Comparison of ENCODE assay signal across 9 cellular contexts in the genomic region with DNA sequence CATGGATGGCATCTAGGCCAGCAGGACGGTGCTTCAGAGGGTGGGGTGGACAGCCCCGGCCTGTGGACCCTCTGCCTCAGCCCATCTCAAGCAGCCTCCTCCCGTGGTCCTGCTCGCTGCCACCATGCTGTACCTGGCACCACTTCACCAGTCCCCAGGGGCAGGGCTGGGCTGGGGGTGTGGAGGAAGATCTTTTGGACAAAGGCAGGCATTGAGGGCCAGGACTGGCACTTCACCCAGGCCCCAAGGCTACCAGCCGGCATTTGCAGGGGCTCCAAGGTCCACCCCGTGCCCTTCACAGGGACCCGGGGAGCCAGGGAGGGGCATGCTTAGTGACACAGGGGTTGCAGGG. TPM values are rescaled to one million over a fixed set of nuclear protein-coding genes. Genes with fewer than 3 reads are reported as not detected.
DNase-seq lines count a peak whose midpoint lies in the region; TF ChIP-seq lines count a peak whose summit lies in the region.
"Had no signal": no experiment of that assay in that cellular context is flagged by ENCODE, and none has a peak within 500 bp of the region (broad histone marks: within the 10 kb centered on the region; RNA-seq: fewer than 3 reads in every experiment).

No MANE protein-coding gene starts in this region.

- peak overlapping the region in 3 of 4 donors; percentile 8 to 82 (median 60) for H3K27ac ChIP-seq in tibial nerve

- DNase-seq in activated CD4-positive, alpha-beta T cell treated with anti-CD3 and anti-CD28 coated beads for 48 hours, result peak; percentile 1
- DNase-seq in activated CD4-positive, alpha-beta T cell treated with anti-CD3 and anti-CD28 coated beads, Interleukin-2, amount 10 ng/mL, durations not matched to agents 7 days and 5 days, result no peak
- DNase-seq in fibroblast of pulmonary artery (ENCODE audit: low read depth) (no peak), tibial nerve (ENCODE audit: low spot score in 2 of 2) (no peak), GM10266 (ENCODE audit: extremely low spot score) (no peak)
- no peak for DNase-seq in stimulated activated CD4-positive, alpha-beta T cell treated with anti-CD3 and anti-CD28 coated beads, Interleukin-4, amount 100 ng/mL, for 1 hour
- DNase-seq: activated CD4-positive, alpha-beta T cell treated with anti-CD3 and anti-CD28 coated beads for 1 hour; stimulated activated CD4-positive, alpha-beta T cell treated with anti-CD3 and anti-CD28 coated beads, Interleukin-4, amount 100 ng/mL, for 4 hours had no signal

- no peak for TF ChIP-seq EP300 in tibial nerve (IDR thresholded peaks at IDR 0.05)

- H3K4me1 ChIP-seq in tibial nerve, result peaks cover 0 to 26% (median 2%) of the 10 kb centered on the region in 4 donors
- H3K4me1 ChIP-seq: Peyer's patch had no signal

- no peaks in the 10 kb centered on the region for H3K27me3 Mint-ChIP-seq in activated CD4-positive, alpha-beta T cell treated with anti-CD3 and anti-CD28 coated beads, Interleukin-2, amount 10 ng/mL, durations not matched to agents 7 days and 5 days

- CTCF ChIA-PET in activated CD4-positive, alpha-beta T cell treated with anti-CD3 and anti-CD28 coated beads, Interleukin-2, amount 10 ng/mL, durations not matched to agents 7 days and 5 days (lab: Charles Lee), result interaction anchor here (1.0 to 1.9 kb wide), 4 partner anchors 181 to 188 kb away, joined by 3 to 6 read pairs (median 4); no protein-coding TSS in a partner anchor

- no peaks in the 10 kb centered on the region for H3K36me3 ChIP-seq in tibial nerve
- H3K36me3 ChIP-seq: Peyer's patch had no signal

- H3K4me3 Mint-ChIP-seq in activated CD4-positive, alpha-beta T cell treated with anti-CD3 and anti-CD28 coated beads, Interleukin-2, amount 10 ng/mL, durations not matched to agents 7 days and 5 days, result no peak overlapping the region

- POLR2A ChIA-PET in activated CD4-positive, alpha-beta T cell treated with anti-CD3 and anti-CD28 coated beads, Interleukin-2, amount 10 ng/mL, durations not matched to agents 7 days and 5 days (lab: Charles Lee), result no interaction called here

- no peak for TF ChIP-seq POLR2A in tibial nerve (IDR thresholded peaks at IDR 0.05)

- H3K36me3 Mint-ChIP-seq in activated CD4-positive, alpha-beta T cell treated with anti-CD3 and anti-CD28 coated beads, Interleukin-2, amount 10 ng/mL, durations not matched to agents 7 days and 5 days (ENCODE audit: low read depth), result no peaks in the 10 kb centered on the region

- no peaks in the 10 kb centered on the region for H3K9me3 Mint-ChIP-seq in activated CD4-positive, alpha-beta T cell treated with anti-CD3 and anti-CD28 coated beads, Interleukin-2, amount 10 ng/mL, durations not matched to agents 7 days and 5 days

- H3K27me3 ChIP-seq in tibial nerve, result no peaks in the 10 kb centered on the region
- H3K27me3 ChIP-seq: Peyer's patch had no signal

- H3K27ac Mint-ChIP-seq in activated CD4-positive, alpha-beta T cell treated with anti-CD3 and anti-CD28 coated beads, Interleukin-2, amount 10 ng/mL, durations not matched to agents 7 days and 5 days, result no peak overlapping the region

- H3K4me1 Mint-ChIP-seq in activated CD4-positive, alpha-beta T cell treated with anti-CD3 and anti-CD28 coated beads, Interleukin-2, amount 10 ng/mL, durations not matched to agents 7 days and 5 days, result peaks cover 8% of the 10 kb centered on the region

- H3K9me3 ChIP-seq in tibial nerve, result no peaks in the 10 kb centered on the region
- H3K9me3 ChIP-seq: Peyer's patch had no signal

- TF ChIP-seq CTCF in fibroblast of pulmonary artery (IDR thresholded peaks at IDR 0.05; ENCODE audit: low read length, missing control alignments) (no peak), tibial nerve (IDR thresholded peaks at IDR 0.05) (no peak), GM10266 (IDR thresholded peaks at IDR 0.05; ENCODE audit: control insufficient read depth, insufficient read depth, low read depth, missing control alignments) (no peak)

- H3K4me3 ChIP-seq in fibroblast of pulmonary artery (replicated peaks; ENCODE audit: low read depth, low read length) (peak overlapping the region; percentile 55), tibial nerve (peak overlapping the region in 3 of 4 donors; percentile 9 to 48 (median 12))

- 49 to 59% methylated on average over 2 to 5 of the region's 7 CpGs for WGBS in tibial nerve, 2 donors

RNA-seq across cellular contexts. Expression of a gene that starts 0.7 kb away (rescaled TPM):
- total RNA-seq in activated CD4-positive, alpha-beta T cell treated with anti-CD3 and anti-CD28 coated beads, Interleukin-2, amount 10 ng/mL, durations not matched to agents 7 days and 5 days, result under 1 TPM; 0.23 to 0.35 TPM
- 10 to 100 TPM; 45.4 to 77.7 (median 50.3) TPM for total RNA-seq in tibial nerve

RNA-seq across cellular contexts. Expression of a gene that starts 16.1 kb away (rescaled TPM):
- not detected for total RNA-seq in activated CD4-positive, alpha-beta T cell treated with anti-CD3 and anti-CD28 coated beads, Interleukin-2, amount 10 ng/mL, durations not matched to agents 7 days and 5 days
- total RNA-seq in tibial nerve, result 1 to 10 TPM in 2 of 4 donors, under 1 TPM in 2; 0.87 to 5.1 (median 1.4) TPM

RNA-seq across cellular contexts. Expression of a gene that starts 29.4 kb away (rescaled TPM):
- total RNA-seq in activated CD4-positive, alpha-beta T cell treated with anti-CD3 and anti-CD28 coated beads, Interleukin-2, amount 10 ng/mL, durations not matched to agents 7 days and 5 days, result 10 to 100 TPM; 60.1 to 64.8 TPM
- 100 to 1,000 TPM in 1 of 4 donors, 10 to 100 TPM in 3; 48.9 to 101 (median 83.2) TPM for total RNA-seq in tibial nerve

RNA-seq across cellular contexts. Expression of a gene that starts 29.7 kb away (rescaled TPM):
- total RNA-seq in activated CD4-positive, alpha-beta T cell treated with anti-CD3 and anti-CD28 coated beads, Interleukin-2, amount 10 ng/mL, durations not matched to agents 7 days and 5 days, result 100 to 1,000 TPM; 193 to 203 TPM
- 100 to 1,000 TPM in 3 of 4 donors, 10 to 100 TPM in 1; 93.6 to 156 (median 131) TPM for total RNA-seq in tibial nerve

RNA-seq across cellular contexts. Expression of a gene that starts 40.1 kb away (rescaled TPM):
- 10 to 100 TPM; 15.4 to 16.0 TPM for total RNA-seq in activated CD4-positive, alpha-beta T cell treated with anti-CD3 and anti-CD28 coated beads, Interleukin-2, amount 10 ng/mL, durations not matched to agents 7 days and 5 days
- 10 to 100 TPM; 13.0 to 36.6 (median 15.0) TPM for total RNA-seq in tibial nerve

Comparison
In these comparisons a context has a peak if more than half of its experiments do, and no peak if none do; other contexts are left out.
1. RNA of a gene that starts 0.7 kb away (total RNA-seq): 45.4 to 77.7 TPM in tibial nerve; 0.23 to 0.35 TPM in activated CD4-positive, alpha-beta T cell treated with anti-CD3 and anti-CD28 coated beads, Interleukin-2, amount 10 ng/mL, durations not matched to agents 7 days and 5 days; every median in the first group is over 10 times any median in the second.